ENCODE assay signal across 8 cellular contexts in the genomic region with DNA sequence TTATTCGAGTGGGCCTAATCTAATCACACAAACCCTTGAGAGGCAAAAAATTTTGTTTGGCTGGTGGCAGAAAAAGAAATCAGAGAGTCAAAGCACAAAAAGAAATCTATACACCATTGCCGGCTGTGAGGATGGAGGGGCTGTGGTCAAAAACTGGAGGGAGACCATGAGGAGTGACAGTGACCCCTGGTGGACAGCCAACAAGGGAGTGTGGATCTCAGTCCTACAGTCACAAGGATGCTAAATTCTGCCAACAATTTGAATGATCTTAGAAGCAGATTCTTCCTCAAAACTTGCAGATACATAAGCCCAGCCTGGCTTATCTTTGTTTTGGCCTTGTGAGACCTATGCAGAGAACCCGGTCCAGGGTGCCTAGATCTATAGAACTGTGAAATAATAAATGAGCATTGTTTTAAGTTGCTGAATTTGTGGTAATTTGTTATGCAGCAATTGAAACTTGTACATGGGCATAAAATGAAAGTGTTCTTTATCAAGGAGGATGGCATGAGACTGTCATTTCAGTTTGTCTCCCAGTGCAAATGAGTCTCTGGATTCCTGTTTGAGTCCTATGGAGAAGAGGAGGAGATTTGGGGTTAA.
DNase-seq lines count a peak whose midpoint lies in the region; ATAC-seq, FAIRE-seq and TF ChIP-seq lines count a peak whose summit lies in the region.

No MANE protein-coding gene starts in this region.

- H3K27ac ChIP-seq in DOHH2 (ENCODE audit: low read depth, low read length) (no peak overlapping the region), endodermal cell (ENCODE audit: low read depth, low read length) (no peak overlapping the region)

- H3K9me2 ChIP-seq in DOHH2 (replicated peaks; ENCODE audit: control insufficient read depth, low read length) = no peaks in the 10 kb centered on the region

- no peaks in the 10 kb centered on the region; the same call in 1 of the 2 replicates for H3K27me3 ChIP-seq in DOHH2 (ENCODE audit: control insufficient read depth, low read length)
- H3K27me3 ChIP-seq in endodermal cell (ENCODE audit: control insufficient read depth, insufficient read depth, low read length, poor library complexity, severe bottlenecking) = peaks cover 8% of the 10 kb centered on the region

- H4K20me1 ChIP-seq in DOHH2 (ENCODE audit: control insufficient read depth, insufficient read depth, low read depth, low read length) = no peaks in the 10 kb centered on the region

- H3K4me3 ChIP-seq in DOHH2 (ENCODE audit: low read length) (no peak overlapping the region), endodermal cell (ENCODE audit: low read length) (no peak overlapping the region)

- H3K36me3 Mint-ChIP-seq in endodermal cell (ENCODE audit: low read depth) = no peaks in the 10 kb centered on the region

- no peaks in the 10 kb centered on the region for H3F3A ChIP-seq in DOHH2 (ENCODE audit: control insufficient read depth, insufficient read depth)

- FAIRE-seq in HTR-8/SVneo (lab: Jason Lieb, UNC) = peak; percentile 72

- WGBS in endodermal cell (ENCODE audit: insufficient coverage in 1 of 2, insufficient read length in 1 of 2), 2 experiments = 56 to 80% methylated on average over 1 to 3 of the region's 3 CpGs

- H3K27me3 Mint-ChIP-seq in endodermal cell (ENCODE audit: insufficient read depth) = peaks cover 2% of the 10 kb centered on the region

- peak; percentile 68 for TF ChIP-seq CTCF in DOHH2 (IDR thresholded peaks at IDR 0.05; ENCODE audit: low read depth, low read length, poor library complexity, severe bottlenecking)
- TF ChIP-seq CTCF in endodermal cell (conservative IDR thresholded peaks at IDR 0.05) = peak; percentile 90

- H3K4me2 ChIP-seq in DOHH2 (ENCODE audit: low read length) = no peak overlapping the region

- H3K9me3 ChIP-seq in DOHH2 (ENCODE audit: control insufficient read depth, insufficient read depth, low read length) (no peaks in the 10 kb centered on the region), endodermal cell (ENCODE audit: control insufficient read depth, low read length) (no peaks in the 10 kb centered on the region)

- no peaks in the 10 kb centered on the region for H3K9me3 Mint-ChIP-seq in endodermal cell

- H3K79me2 ChIP-seq in DOHH2 (ENCODE audit: control insufficient read depth, low read length) = no peaks in the 10 kb centered on the region

- H3K9ac ChIP-seq in endodermal cell (ENCODE audit: extremely low read depth, low read length, poor library complexity, severe bottlenecking) = no peak overlapping the region

- peak; percentile 75 for ATAC-seq in GM19455 (IDR thresholded peaks at IDR 0.05; ENCODE audit: unreplicated experiment)

- H3K27ac Mint-ChIP-seq in endodermal cell = no peak overlapping the region

- H3K4me1 Mint-ChIP-seq in endodermal cell = peaks cover 6% of the 10 kb centered on the region

- H3K4me3 Mint-ChIP-seq in endodermal cell = no peak overlapping the region

- no peaks in the 10 kb centered on the region for H3K4me1 ChIP-seq in DOHH2 (ENCODE audit: control insufficient read depth, low read length)
- H3K4me1 ChIP-seq in endodermal cell (ENCODE audit: control insufficient read depth, insufficient read depth, low read length) = no peaks in the 10 kb centered on the region

- H3K36me3 ChIP-seq in DOHH2 (ENCODE audit: control insufficient read depth, low read length) (no peaks in the 10 kb centered on the region), endodermal cell (ENCODE audit: control insufficient read depth, insufficient read depth, low read length) (no peaks in the 10 kb centered on the region)

- DNase-seq in HTR-8/SVneo (ENCODE audit: insufficient read length, low spot score) = peak; percentile 5
- peak; percentile 1 for DNase-seq in T follicular helper cell (ENCODE audit: low read depth)
- DNase-seq in endodermal cell = peak; percentile 90
- peak; percentile 8 for DNase-seq in stimulated activated CD4-positive, alpha-beta T cell treated with anti-CD3 and anti-CD28 coated beads, Interleukin-1b, Interleukin-23, amount 100 ng/mL, for 48 hours
- no peak for DNase-seq in NCI-H128 (lab: John Stamatoyannopoulos, UW; ENCODE audit: unreplicated experiment)
- no peak for DNase-seq in occipital lobe (lab: John Stamatoyannopoulos, UW)

Comparison
In these comparisons a context has a peak if more than half of its experiments do, and no peak if none do; other contexts are left out.
1. DNase-seq: peak in HTR-8/SVneo (single experiment), T follicular helper cell (single experiment), endodermal cell (single experiment) and stimulated activated CD4-positive, alpha-beta T cell treated with anti-CD3 and anti-CD28 coated beads, Interleukin-1b, Interleukin-23, amount 100 ng/mL, for 48 hours (single experiment); none in NCI-H128 (single experiment) and occipital lobe (single experiment).